12 cellular contexts compared by ENCODE assay signal in the genomic region with DNA sequence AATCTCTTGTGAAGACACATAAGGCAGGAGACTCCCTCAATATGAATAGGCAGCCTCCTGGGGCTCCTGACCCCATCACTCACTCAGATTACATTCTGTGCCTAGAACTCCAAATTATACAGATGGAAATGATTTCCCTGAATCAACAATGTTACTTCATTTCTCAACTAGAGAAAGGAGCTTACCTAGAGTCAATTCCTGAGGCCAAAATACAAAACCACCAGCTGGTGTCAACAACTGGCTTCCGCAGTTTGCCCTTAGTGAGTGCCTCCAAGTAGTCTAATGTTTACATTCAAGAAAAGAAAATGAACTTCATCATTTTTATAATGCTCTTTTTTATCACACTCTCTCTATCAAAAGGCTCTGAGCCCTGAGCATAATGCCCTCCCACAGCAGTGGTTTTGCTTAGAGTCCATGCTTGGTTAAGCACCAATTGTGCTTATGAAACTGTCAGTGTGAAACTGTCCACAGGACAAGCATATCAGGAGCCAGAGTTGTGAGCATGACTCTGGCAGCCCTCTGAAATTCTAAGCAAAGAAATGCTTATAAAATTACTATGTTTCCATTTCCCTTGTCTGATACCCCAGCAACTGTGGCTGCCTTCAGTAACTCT.
DNase-seq lines count a peak whose midpoint lies in the region; ATAC-seq and TF ChIP-seq lines count a peak whose summit lies in the region.
"Had no signal": no experiment of that assay in that cellular context is flagged by ENCODE, and none has a peak within 500 bp of the region (broad histone marks: within the 10 kb centered on the region; RNA-seq: fewer than 3 reads in every experiment).

No MANE protein-coding gene starts in this region.

- intact Hi-C loops in testis (cut with DNase I; ENCODE audit: low total_unique reads), result no loop called here

- no peak overlapping the region for H3K27ac ChIP-seq in testis
- H3K27ac ChIP-seq: 22Rv1, adrenal gland had no signal

- no peaks in the 10 kb centered on the region for H3K27me3 Mint-ChIP-seq in T-helper 2 cell treated with Interferon-gamma antibody and Interleukin-4, amounts not matched to agents 5 μg/mL and 100 μg/mL, for 36 hours (ENCODE audit: low read depth)

- no peaks in the 10 kb centered on the region for H3K36me3 ChIP-seq in testis (ENCODE audit: low read depth, missing control alignments)
- H3K36me3 ChIP-seq: adrenal gland had no signal

- peaks cover 6% of the 10 kb centered on the region for H3K4me1 ChIP-seq in testis
- H3K4me1 ChIP-seq: adrenal gland had no signal

- no peak for TF ChIP-seq POLR2A in testis (IDR thresholded peaks at IDR 0.05)

- DNase-seq in NCI-H1417 (lab: John Stamatoyannopoulos, UW) (peak in 2 of 3 experiments; percentile 21 to 60), NCI-H1417 treated with DMSO at 0.1 percent for 48 hours (lab: John Stamatoyannopoulos, UW) (no peak), testis (peak; percentile 48), NCI-H1092 (lab: John Stamatoyannopoulos, UW) (no peak), NCI-H82 (lab: John Stamatoyannopoulos, UW) (no peak)
- DNase-seq in T-helper 2 cell treated with Interferon-gamma antibody and Interleukin-4, amounts not matched to agents 5 μg/mL and 100 μg/mL, for 36 hours (ENCODE audit: low spot score), result no peak
- DNase-seq: activated CD4-positive, alpha-beta T cell treated with anti-CD3 and anti-CD28 coated beads, Interleukin-2, amount 50 U/mL, for 48 hours; adrenal gland; NCI-H1105 treated with DMSO at 0.1 percent for 48 hours had no signal

- no peaks in the 10 kb centered on the region for H3K9me3 Mint-ChIP-seq in T-helper 2 cell treated with Interferon-gamma antibody and Interleukin-4, amounts not matched to agents 5 μg/mL and 100 μg/mL, for 36 hours

- H3K4me3 ChIP-seq in testis, result no peak overlapping the region
- H3K4me3 ChIP-seq: adrenal gland had no signal

- no peak for TF ChIP-seq CTCF in testis (IDR thresholded peaks at IDR 0.05)

- H3K4me1 Mint-ChIP-seq in T-helper 2 cell treated with Interferon-gamma antibody and Interleukin-4, amounts not matched to agents 5 μg/mL and 100 μg/mL, for 36 hours (ENCODE audit: low read depth), result no peaks in the 10 kb centered on the region

- H3K9me3 ChIP-seq in testis, result no peaks in the 10 kb centered on the region
- H3K9me3 ChIP-seq: adrenal gland had no signal

- H3K27ac Mint-ChIP-seq in T-helper 2 cell treated with Interferon-gamma antibody and Interleukin-4, amounts not matched to agents 5 μg/mL and 100 μg/mL, for 36 hours, result no peak overlapping the region

- H3K36me3 Mint-ChIP-seq in T-helper 2 cell treated with Interferon-gamma antibody and Interleukin-4, amounts not matched to agents 5 μg/mL and 100 μg/mL, for 36 hours (ENCODE audit: low read depth), result no peaks in the 10 kb centered on the region

- ATAC-seq in HG02623 (IDR thresholded peaks at IDR 0.05; ENCODE audit: unreplicated experiment) (peak; percentile 93), HG03460 (IDR thresholded peaks at IDR 0.05; ENCODE audit: unreplicated experiment) (peak; percentile 98)

- no peaks in the 10 kb centered on the region for H3K27me3 ChIP-seq in testis
- H3K27me3 ChIP-seq: adrenal gland had no signal

- 96 to 100% methylated on average over 1 of the region's 1 CpG for WGBS in testis, 2 donors

- no peak overlapping the region for H3K4me3 Mint-ChIP-seq in T-helper 2 cell treated with Interferon-gamma antibody and Interleukin-4, amounts not matched to agents 5 μg/mL and 100 μg/mL, for 36 hours

Comparison
In these comparisons a context has a peak if more than half of its experiments do, and no peak if none do; other contexts are left out.
1. DNase-seq: peak in NCI-H1417 (2 of 3) and testis (single experiment); none in NCI-H1417 treated with DMSO at 0.1 percent for 48 hours (single experiment), T-helper 2 cell treated with Interferon-gamma antibody and Interleukin-4, amounts not matched to agents 5 μg/mL and 100 μg/mL, for 36 hours (single experiment), NCI-H1092 (single experiment) and NCI-H82 (single experiment).